In the genomic region with DNA sequence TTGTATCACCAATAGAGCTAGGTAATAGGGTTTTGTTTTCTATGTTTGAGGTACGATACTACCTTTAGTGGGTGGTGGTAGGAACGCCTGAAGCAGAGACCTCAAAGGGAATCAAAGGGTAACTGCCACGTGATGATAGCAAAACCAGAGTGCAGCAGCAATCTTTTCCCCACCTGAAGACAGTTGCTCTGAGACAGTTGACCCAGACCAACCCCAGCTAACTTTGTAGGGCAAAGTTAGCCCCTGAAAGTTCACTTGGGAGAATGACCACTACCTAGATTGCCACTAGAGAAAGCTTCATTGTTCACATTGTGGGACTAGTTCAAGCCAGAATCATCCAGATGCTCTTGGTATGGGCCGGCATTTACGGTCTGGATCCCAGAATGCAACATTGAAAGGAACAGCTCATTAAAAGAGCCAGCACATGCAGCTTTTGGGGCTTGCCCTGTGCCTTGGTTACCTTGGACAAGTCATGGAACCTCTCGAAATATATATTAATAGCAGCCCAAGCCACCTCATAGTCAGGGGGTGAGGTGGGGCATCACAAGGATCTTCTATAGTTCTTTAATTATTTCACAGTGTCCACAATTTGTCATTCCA, we compare ENCODE assay signal across 10 cellular contexts. TPM values are rescaled to one million over a fixed set of nuclear protein-coding genes. Genes with fewer than 3 reads are reported as not detected.
DNase-seq lines count a peak whose midpoint lies in the region; ATAC-seq, FAIRE-seq and TF ChIP-seq lines count a peak whose summit lies in the region.
"Had no signal": no experiment of that assay in that cellular context is flagged by ENCODE, and none has a peak within 500 bp of the region (broad histone marks: within the 10 kb centered on the region; RNA-seq: fewer than 3 reads in every experiment).

No MANE protein-coding gene starts in this region.

- CTCF ChIA-PET in OCI-LY7 (lab: Charles Lee; ENCODE audit: unreplicated experiment) = interaction anchor here (0.7 kb wide), 1 partner anchor 17 kb away, joined by 6 read pairs; no protein-coding TSS in a partner anchor
- CTCF ChIA-PET in activated naive CD4-positive, alpha-beta T cell treated with anti-CD3 and anti-CD28 coated beads, Interleukin-2, amount 10 ng/mL, durations not matched to agents 7 days and 5 days (lab: Charles Lee) = interaction anchor here (1.5 kb wide), 1 partner anchor 14 kb away, joined by 4 read pairs; no protein-coding TSS in a partner anchor

- BruUV-seq in OCI-LY7 (replicated peaks; lab: Mats Ljungman, UMichigan) = no TSS peak

- 75 to 79% methylated on average over 6 of the region's 6 CpGs for WGBS in pancreas, 2 donors

- peaks cover 57% of the 10 kb centered on the region for H3K4me1 Mint-ChIP-seq in activated naive CD4-positive, alpha-beta T cell treated with anti-CD3 and anti-CD28 coated beads, Interleukin-2, amount 10 ng/mL, durations not matched to agents 7 days and 5 days
- peaks cover 27% of the 10 kb centered on the region for H3K4me1 Mint-ChIP-seq in neural crest cell

- H3K9me2 ChIP-seq in OCI-LY7 (ENCODE audit: insufficient read depth, low read length) = no peaks in the 10 kb centered on the region

- no peaks in the 10 kb centered on the region for H3K9me3 Mint-ChIP-seq in activated naive CD4-positive, alpha-beta T cell treated with anti-CD3 and anti-CD28 coated beads, Interleukin-2, amount 10 ng/mL, durations not matched to agents 7 days and 5 days
- no peaks in the 10 kb centered on the region for H3K9me3 Mint-ChIP-seq in neural crest cell

- H3K27ac ChIP-seq in OCI-LY7 (ENCODE audit: low read depth, low read length, poor library complexity, severe bottlenecking) = peak overlapping the region; percentile 100
- H3K27ac ChIP-seq in pancreas = no peak overlapping the region

- DNase-seq in OCI-LY7 (ENCODE audit: low spot score) (no peak), neural crest cell (ENCODE audit: low read depth, low spot score) (no peak), pancreas (no peak)
- peak; percentile 62 for DNase-seq in activated naive CD4-positive, alpha-beta T cell treated with anti-CD3 and anti-CD28 coated beads, Interleukin-2, amount 10 ng/mL, durations not matched to agents 7 days and 5 days
- no peak for DNase-seq in NK-92 treated with Interleukin-12 subunit alpha and Interleukin-12 subunit beta, amount 100 ng/mL, for 24 hours (lab: John Stamatoyannopoulos, UW)
- DNase-seq: Calu3, NCI-H1694 treated with DMSO at 0.1 percent for 48 hours had no signal

- H3K79me2 ChIP-seq in OCI-LY7 (ENCODE audit: insufficient read depth, low read depth, low read length) = peaks cover 87% of the 10 kb centered on the region

- H3K4me3 ChIP-seq in GM12875 (ENCODE audit: low read depth, low read length) (peak overlapping the region; percentile 5), OCI-LY7 (ENCODE audit: low read depth, low read length, poor library complexity, severe bottlenecking) (peak overlapping the region; percentile 45), pancreas (no peak overlapping the region)
- H3K4me3 ChIP-seq: HAP-1 had no signal

- no peak for FAIRE-seq in pancreas (lab: Jason Lieb, UNC)

- H3K4me3 Mint-ChIP-seq in activated naive CD4-positive, alpha-beta T cell treated with anti-CD3 and anti-CD28 coated beads, Interleukin-2, amount 10 ng/mL, durations not matched to agents 7 days and 5 days = peak overlapping the region; percentile 91
- peak overlapping the region; percentile 27 for H3K4me3 Mint-ChIP-seq in neural crest cell

- POLR2A ChIA-PET in OCI-LY7 (lab: Charles Lee) = interaction anchor here (0.7 to 1.1 kb wide), 2 partner anchors 11 to 61 kb away, joined by 4 to 6 read pairs; no protein-coding TSS in a partner anchor

- peak overlapping the region; percentile 100 for H3K27ac Mint-ChIP-seq in activated naive CD4-positive, alpha-beta T cell treated with anti-CD3 and anti-CD28 coated beads, Interleukin-2, amount 10 ng/mL, durations not matched to agents 7 days and 5 days
- no peak overlapping the region for H3K27ac Mint-ChIP-seq in neural crest cell (ENCODE audit: unreplicated experiment)

- H4K20me1 ChIP-seq in OCI-LY7 (ENCODE audit: insufficient read depth, low read length) = peaks cover 9% of the 10 kb centered on the region; the same call in 1 of the 2 replicates

- H3K4me2 ChIP-seq in OCI-LY7 (ENCODE audit: low read length) = peak overlapping the region; percentile 96

- peaks cover 43% of the 10 kb centered on the region for H3K36me3 ChIP-seq in OCI-LY7 (ENCODE audit: insufficient read depth, low read length)
- H3K36me3 ChIP-seq in pancreas = no peaks in the 10 kb centered on the region
- H3K36me3 ChIP-seq: HAP-1 had no signal

- no peaks in the 10 kb centered on the region for H3K27me3 ChIP-seq in pancreas

- H3K36me3 Mint-ChIP-seq in activated naive CD4-positive, alpha-beta T cell treated with anti-CD3 and anti-CD28 coated beads, Interleukin-2, amount 10 ng/mL, durations not matched to agents 7 days and 5 days = peaks cover 48% of the 10 kb centered on the region
- no peaks in the 10 kb centered on the region for H3K36me3 Mint-ChIP-seq in neural crest cell (ENCODE audit: low read depth)

- H3K4me1 ChIP-seq in OCI-LY7 (ENCODE audit: insufficient read depth, low read length, poor library complexity, severe bottlenecking) (peaks cover 70% of the 10 kb centered on the region), pancreas (no peaks in the 10 kb centered on the region)

- ATAC-seq in GM21390 (IDR thresholded peaks at IDR 0.05; ENCODE audit: unreplicated experiment) = no peak
- ATAC-seq in pancreas = no peak

- intact Hi-C loops in OCI-LY7 (cut with micrococcal nuclease; ENCODE audit: unreplicated experiment) = no loop called here
- intact Hi-C loops in pancreas (cut with DNase I) = no loop called here

- H3K27me3 Mint-ChIP-seq in activated naive CD4-positive, alpha-beta T cell treated with anti-CD3 and anti-CD28 coated beads, Interleukin-2, amount 10 ng/mL, durations not matched to agents 7 days and 5 days = no peaks in the 10 kb centered on the region
- no peaks in the 10 kb centered on the region for H3K27me3 Mint-ChIP-seq in neural crest cell (ENCODE audit: low read depth)

- TF ChIP-seq CTCF in GM12875 (IDR thresholded peaks at IDR 0.05; ENCODE audit: borderline replicate concordance, insufficient read depth, low read depth, low read length) = no peak
- no peak for TF ChIP-seq CTCF in OCI-LY7 (conservative IDR thresholded peaks at IDR 0.05; ENCODE audit: low read length)
- no peak for TF ChIP-seq CTCF in neural crest cell (conservative IDR thresholded peaks at IDR 0.05)
- TF ChIP-seq CTCF in pancreas (IDR thresholded peaks at IDR 0.05) = no peak

- H2AFZ ChIP-seq in OCI-LY7 (ENCODE audit: low read length) = no peak overlapping the region

- H3K9me3 ChIP-seq in OCI-LY7 (ENCODE audit: low read length) = no peaks in the 10 kb centered on the region
- no peaks in the 10 kb centered on the region for H3K9me3 ChIP-seq in pancreas
- H3K9me3 ChIP-seq: HAP-1 had no signal

RNA-seq across cellular contexts. Expression of a gene that starts 4.0 kb away (rescaled TPM):
- total RNA-seq in OCI-LY7 (2014; rRNA removed; shearing (Covaris generic)) = 145 and 182 TPM in 2 replicates
- total RNA-seq in OCI-LY7 (2022) (216 and 231 TPM in 2 replicates), neural crest cell (39.4 and 44.2 TPM in 2 replicates), pancreas (10 to 100 TPM in 1 of 6 donors, 1 to 10 TPM in 5; 1.5 to 10.2 (median 3.8) TPM)
- polyA plus RNA-seq in pancreas = 1 to 10 TPM; 2.4 to 4.3 TPM

Comparison
In these comparisons a context has a peak if more than half of its experiments do, and no peak if none do; other contexts are left out.
1. H3K4me3 ChIP-seq: peak in GM12875 (single experiment) and OCI-LY7 (single experiment); none in pancreas (0 of 4).